Comparison of ENCODE assay signal across 8 cellular contexts in genomic region chr17:731943-732787, GRCh38. TPM values are rescaled to one million over a fixed set of nuclear protein-coding genes. Genes with fewer than 3 reads are reported as not detected.
DNase-seq lines count a peak whose midpoint lies in the region; ATAC-seq and TF ChIP-seq lines count a peak whose summit lies in the region.

Gene TLCD3A, plus strand, starts transcription at chr17:732596. Its CDS starts 52 bp downstream, at chr17:732648.

- H3K4me3 ChIP-seq in RWPE2 (ENCODE audit: severe bottlenecking) = peak within 1 kb of the TSS; percentile 95

- H3K36me3 ChIP-seq in RWPE2 (ENCODE audit: low read depth) = peaks cover 37% of the 10 kb centered on the region

- peaks cover 24% of the 10 kb centered on the region for H3K4me1 Mint-ChIP-seq in activated naive CD8-positive, alpha-beta T cell treated with anti-CD3 and anti-CD28 coated beads for 36 hours

- peaks cover 34% of the 10 kb centered on the region for H3K36me3 Mint-ChIP-seq in activated naive CD8-positive, alpha-beta T cell treated with anti-CD3 and anti-CD28 coated beads for 36 hours

- peaks cover 23% of the 10 kb centered on the region for H3K4me1 ChIP-seq in RWPE2 (ENCODE audit: insufficient read depth, poor library complexity, severe bottlenecking)

- H3K27me3 ChIP-seq in RWPE2 (ENCODE audit: insufficient read depth, poor library complexity, severe bottlenecking) = no peaks in the 10 kb centered on the region

- ATAC-seq in HG03064 (IDR thresholded peaks at IDR 0.05; ENCODE audit: low read depth, unreplicated experiment) (peak; percentile 66), RWPE2 (ENCODE audit: low read depth) (peak; percentile 34)

- peak within 1 kb of the TSS; percentile 82 for H3K27ac Mint-ChIP-seq in activated naive CD8-positive, alpha-beta T cell treated with anti-CD3 and anti-CD28 coated beads for 36 hours

- H3K9me3 ChIP-seq in RWPE2 (ENCODE audit: severe bottlenecking) = no peaks in the 10 kb centered on the region

- no peaks in the 10 kb centered on the region for H3K9me3 Mint-ChIP-seq in activated naive CD8-positive, alpha-beta T cell treated with anti-CD3 and anti-CD28 coated beads for 36 hours

- TF ChIP-seq CTCF in RWPE2 (IDR thresholded peaks at IDR 0.05; ENCODE audit: poor library complexity, severe bottlenecking) = no peak

- peak within 1 kb of the TSS; percentile 71 for H3K27ac ChIP-seq in RWPE2 (ENCODE audit: poor library complexity, severe bottlenecking)

- peaks cover 5% of the 10 kb centered on the region for H3K27me3 Mint-ChIP-seq in activated naive CD8-positive, alpha-beta T cell treated with anti-CD3 and anti-CD28 coated beads for 36 hours

- H3K4me3 Mint-ChIP-seq in activated naive CD8-positive, alpha-beta T cell treated with anti-CD3 and anti-CD28 coated beads for 36 hours = peak within 1 kb of the TSS; percentile 92

- DNase-seq in NCI-H748 (lab: John Stamatoyannopoulos, UW; ENCODE audit: unreplicated experiment) (peak; percentile 88), NCI-H748 treated with DMSO at 0.1 percent for 48 hours (lab: John Stamatoyannopoulos, UW) (no peak), RWPE2 (ENCODE audit: low spot score) (peak; percentile 71), glomerular endothelial cell (ENCODE audit: extremely low read depth, low read depth, low spot score) (no peak), nucleus accumbens (lab: John Stamatoyannopoulos, UW) (peak in 41 of 56 donors; percentile 5 to 77 (median 38)), NCI-H128 (lab: John Stamatoyannopoulos, UW; ENCODE audit: unreplicated experiment) (no peak)
- peak; percentile 70 for DNase-seq in activated naive CD8-positive, alpha-beta T cell treated with anti-CD3 and anti-CD28 coated beads for 36 hours

RNA-seq across cellular contexts. Expression of gene TLCD3A, which starts in this region (rescaled TPM):
- 10 to 100 TPM; 22.6 to 26.7 TPM for total RNA-seq in activated naive CD8-positive, alpha-beta T cell treated with anti-CD3 and anti-CD28 coated beads for 36 hours
- 14.6 and 28.7 TPM in 2 replicates for total RNA-seq in glomerular endothelial cell

Comparison
In these comparisons a context has a peak if more than half of its experiments do, and no peak if none do; other contexts are left out.
1. DNase-seq: peak in NCI-H748 (single experiment), RWPE2 (single experiment), activated naive CD8-positive, alpha-beta T cell treated with anti-CD3 and anti-CD28 coated beads for 36 hours (single experiment) and nucleus accumbens (41 of 56); none in NCI-H748 treated with DMSO at 0.1 percent for 48 hours (single experiment), glomerular endothelial cell (single experiment) and NCI-H128 (single experiment).